Comparison of ENCODE assay signal across 8 cellular contexts in the genomic region with DNA sequence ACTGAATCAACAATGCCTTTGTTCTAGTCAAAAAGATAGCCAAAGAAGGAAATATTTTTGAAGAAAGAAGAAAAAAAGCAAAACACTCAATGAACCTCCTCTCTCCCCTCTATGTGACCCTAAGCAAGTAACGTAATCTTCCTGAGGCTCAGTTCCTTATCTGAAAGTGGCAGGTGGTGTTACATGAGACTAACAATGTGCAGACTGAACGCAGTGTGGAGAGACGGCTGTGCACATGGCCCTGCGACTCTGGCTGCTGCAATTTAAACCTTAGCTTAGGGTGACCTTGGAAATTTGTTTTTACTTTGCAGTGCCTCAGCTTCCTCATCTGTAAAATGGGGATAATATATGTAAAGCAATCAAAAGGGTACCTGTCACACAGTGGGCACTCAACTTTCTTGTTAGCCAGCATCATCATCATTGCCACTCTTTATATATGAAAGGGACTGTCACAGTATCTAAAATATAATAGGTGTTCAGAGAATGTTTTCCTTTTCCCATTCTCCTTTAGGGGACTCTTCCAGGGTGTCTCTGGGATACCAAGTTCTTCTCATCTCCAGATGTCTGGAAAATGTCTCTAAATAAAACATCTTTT.
DNase-seq lines count a peak whose midpoint lies in the region; ATAC-seq and TF ChIP-seq lines count a peak whose summit lies in the region.

No MANE protein-coding gene starts in this region.

- peak overlapping the region in 5 of 11 experiments; percentile 59 to 92 (median 75); a peak in 10 of 22 replicates for H3K4me2 ChIP-seq in BLaER1 treated with 17β-estradiol and CSF1 and Interleukin-3, amounts not matched to agents 10 nM and 100 nM

- H3K4me1 Mint-ChIP-seq in HFFc6 (ENCODE audit: low read depth), result peaks cover 82% of the 10 kb centered on the region

- H3K36me3 ChIP-seq in BLaER1 treated with 17β-estradiol and CSF1 and Interleukin-3, amounts not matched to agents 10 nM and 100 nM, result no peaks in the 10 kb centered on the region
- H3K36me3 ChIP-seq in Peyer's patch, result no peaks in the 10 kb centered on the region

- TF ChIP-seq CTCF in HFFc6 (IDR thresholded peaks at IDR 0.05) (no peak), Peyer's patch (IDR thresholded peaks at IDR 0.05) (no peak)

- H3K4me1 ChIP-seq in BLaER1 treated with 17β-estradiol and CSF1 and Interleukin-3, amounts not matched to agents 10 nM and 100 nM, result peaks cover 0 to 100% (median 46%) of the 10 kb centered on the region in 10 experiments; a peak in 15 of 20 replicates
- H3K4me1 ChIP-seq in Peyer's patch, result peaks cover 0 to 43% (median 15%) of the 10 kb centered on the region in 4 donors

- peak overlapping the region in 4 of 11 experiments; percentile 32 to 70 (median 61); a peak in 6 of 22 replicates for H3K9ac ChIP-seq in BLaER1 treated with 17β-estradiol and CSF1 and Interleukin-3, amounts not matched to agents 10 nM and 100 nM

- H3K4me3 ChIP-seq in BLaER1 treated with 17β-estradiol and CSF1 and Interleukin-3, amounts not matched to agents 10 nM and 100 nM, result no peak overlapping the region
- H3K4me3 ChIP-seq in Peyer's patch, result no peak overlapping the region

- H4K20me1 ChIP-seq in BLaER1 treated with 17β-estradiol and CSF1 and Interleukin-3, amounts not matched to agents 10 nM and 100 nM, result no peaks in the 10 kb centered on the region

- H3K27ac ChIP-seq in BLaER1 treated with 17β-estradiol and CSF1 and Interleukin-3, amounts not matched to agents 10 nM and 100 nM, result peak overlapping the region in 6 of 11 experiments; percentile 64 to 91 (median 82); a peak in 11 of 22 replicates
- H3K27ac ChIP-seq in Peyer's patch, result peak overlapping the region in 3 of 4 donors; percentile 41 to 79 (median 70)

- H3K4me3 Mint-ChIP-seq in HFFc6, result no peak overlapping the region

- ATAC-seq in GM19035 (IDR thresholded peaks at IDR 0.05; ENCODE audit: unreplicated experiment), result no peak

- no peaks in the 10 kb centered on the region; the same call in 1 of the 2 replicates for H3K27me3 Mint-ChIP-seq in HFFc6 (ENCODE audit: insufficient read depth)

- peaks cover 7% of the 10 kb centered on the region for H3K36me3 Mint-ChIP-seq in HFFc6 (ENCODE audit: low read depth)

- H3K9me3 ChIP-seq in BLaER1 treated with 17β-estradiol and CSF1 and Interleukin-3, amounts not matched to agents 10 nM and 100 nM (replicated peaks in 1 of 11), result no peaks in the 10 kb centered on the region
- H3K9me3 ChIP-seq in Peyer's patch, result no peaks in the 10 kb centered on the region

- TF ChIP-seq POLR2A in Peyer's patch (IDR thresholded peaks at IDR 0.05), result no peak

- H3K9me3 Mint-ChIP-seq in HFFc6, result no peaks in the 10 kb centered on the region

- H3K27me3 ChIP-seq in BLaER1 treated with 17β-estradiol and CSF1 and Interleukin-3, amounts not matched to agents 10 nM and 100 nM, result no peaks in the 10 kb centered on the region
- H3K27me3 ChIP-seq in Peyer's patch, result no peaks in the 10 kb centered on the region

- DNase-seq in HFFc6 (no peak), Peyer's patch (no peak), iris pigment epithelial cell (ENCODE audit: low read depth) (peak; percentile 77), NCI-H2081 treated with DMSO at 0.1 percent for 48 hours (lab: John Stamatoyannopoulos, UW) (no peak), NCI-H187 treated with DMSO at 0.1 percent for 48 hours (lab: John Stamatoyannopoulos, UW) (no peak)
- no peak for DNase-seq in activated CD8-positive, alpha-beta memory T cell treated with anti-CD3 and anti-CD28 coated beads for 24 hours

- peak overlapping the region; percentile 87 for H3K27ac Mint-ChIP-seq in HFFc6
